ENCODE assay signal across 18 cellular contexts in genomic region chr16:11240636-11241473, GRCh38. TPM values are rescaled to one million over a fixed set of nuclear protein-coding genes. Genes with fewer than 3 reads are reported as not detected.
DNase-seq lines count a peak whose midpoint lies in the region; ATAC-seq and TF ChIP-seq lines count a peak whose summit lies in the region.
"Had no signal": no experiment of that assay in that cellular context is flagged by ENCODE, and none has a peak within 500 bp of the region (broad histone marks: within the 10 kb centered on the region; RNA-seq: fewer than 3 reads in every experiment).

No MANE protein-coding gene starts in this region.

- no peak for TF ChIP-seq POLR2A in Peyer's patch (IDR thresholded peaks at IDR 0.05)

- H3K36me3 Mint-ChIP-seq in activated T-cell treated with anti-CD3 and anti-CD28 coated beads, Interleukin-2, amount 50 U/mL, for 24 hours (ENCODE audit: low read depth): no peaks in the 10 kb centered on the region
- H3K36me3 Mint-ChIP-seq: brain; stimulated activated memory B cell treated with anti-CD40 and anti-IgM and Interleukin-4, amounts not matched to agents 10 μg/mL and 1 μg/mL and 100 μg/mL, for 72 hours had no signal

- no peak for DNase-seq in activated T-cell treated with anti-CD3 and anti-CD28 coated beads, Interleukin-2, amount 50 U/mL, for 24 hours
- DNase-seq in activated T-cell treated with anti-CD3 and anti-CD28 coated beads, Interleukin-2, amount 50 U/mL, for 48 hours: no peak
- peak; percentile 69 to 92 for DNase-seq in NCI-H524 (lab: John Stamatoyannopoulos, UW)
- DNase-seq in LoVo (ENCODE audit: low spot score): no peak
- no peak for DNase-seq in Peyer's patch
- no peak for DNase-seq in left lobe of liver (ENCODE audit: low spot score)
- DNase-seq: EL; HFFc6; hippocampal formation; mesendoderm; stimulated activated CD4-positive, alpha-beta T cell treated with anti-CD3 and anti-CD28 coated beads, Interleukin-2, amount 100 ng/mL, for 48 hours had no signal

- H3K27ac Mint-ChIP-seq in activated T-cell treated with anti-CD3 and anti-CD28 coated beads, Interleukin-2, amount 50 U/mL, for 24 hours: peak overlapping the region; percentile 86
- H3K27ac Mint-ChIP-seq: HFFc6; stimulated activated memory B cell treated with anti-CD40 and anti-IgM and Interleukin-4, amounts not matched to agents 10 μg/mL and 1 μg/mL and 100 μg/mL, for 72 hours had no signal

- H3K27me3 Mint-ChIP-seq in activated T-cell treated with anti-CD3 and anti-CD28 coated beads, Interleukin-2, amount 50 U/mL, for 24 hours: no peaks in the 10 kb centered on the region
- H3K27me3 Mint-ChIP-seq: brain; stimulated activated memory B cell treated with anti-CD40 and anti-IgM and Interleukin-4, amounts not matched to agents 10 μg/mL and 1 μg/mL and 100 μg/mL, for 72 hours had no signal

- no peak for TF ChIP-seq CTCF in Peyer's patch (IDR thresholded peaks at IDR 0.05)

- H3K9ac ChIP-seq in duodenal mucosa (ENCODE audit: low read depth in 1 of 2, low read length in 2 of 2) (peak overlapping the region in 1 of 2 donors; percentile 54), skeletal muscle satellite cell (ENCODE audit: low read depth, low read length) (no peak overlapping the region)

- H3K27ac ChIP-seq in duodenal mucosa (ENCODE audit: low read depth, low read length) (no peak overlapping the region), Peyer's patch (no peak overlapping the region)
- H3K27ac ChIP-seq: epithelial cell of prostate had no signal

- H3K9me3 ChIP-seq in duodenal mucosa (ENCODE audit: control insufficient read depth in 1 of 2, low read length in 2 of 2) (no peaks in the 10 kb centered on the region), skeletal muscle satellite cell (replicated peaks; ENCODE audit: low read length) (no peaks in the 10 kb centered on the region), Peyer's patch (no peaks in the 10 kb centered on the region)

- ATAC-seq in left lobe of liver: no peak
- ATAC-seq: stimulated activated memory B cell treated with anti-CD40 and anti-IgM and Interleukin-4, amounts not matched to agents 10 μg/mL and 1 μg/mL and 100 μg/mL, for 72 hours had no signal

- peak overlapping the region; percentile 13 for H3K4me2 ChIP-seq in skeletal muscle satellite cell (ENCODE audit: low read length)

- H3K27me3 ChIP-seq in duodenal mucosa (ENCODE audit: control insufficient read depth in 1 of 2, insufficient read depth in 2 of 2, low read length in 2 of 2) (no peaks in the 10 kb centered on the region), skeletal muscle satellite cell (ENCODE audit: control insufficient read depth, insufficient read depth, low read length) (peaks cover 22% of the 10 kb centered on the region), Peyer's patch (no peaks in the 10 kb centered on the region)

- no peak overlapping the region for H3K4me3 Mint-ChIP-seq in activated T-cell treated with anti-CD3 and anti-CD28 coated beads, Interleukin-2, amount 50 U/mL, for 24 hours
- H3K4me3 Mint-ChIP-seq: brain; HFFc6; stimulated activated memory B cell treated with anti-CD40 and anti-IgM and Interleukin-4, amounts not matched to agents 10 μg/mL and 1 μg/mL and 100 μg/mL, for 72 hours had no signal

- H3K4me1 ChIP-seq in duodenal mucosa (ENCODE audit: control insufficient read depth in 1 of 2, insufficient read depth in 2 of 2, low read length in 2 of 2): peaks cover 0 to 6% of the 10 kb centered on the region in 2 donors
- no peaks in the 10 kb centered on the region for H3K4me1 ChIP-seq in skeletal muscle satellite cell (ENCODE audit: control insufficient read depth, insufficient read depth, low read length)
- H3K4me1 ChIP-seq in Peyer's patch: peaks cover 0 to 2% (median 0%) of the 10 kb centered on the region in 4 donors

- peaks cover 30% of the 10 kb centered on the region for H3K4me1 Mint-ChIP-seq in activated T-cell treated with anti-CD3 and anti-CD28 coated beads, Interleukin-2, amount 50 U/mL, for 24 hours (ENCODE audit: low read depth)
- H3K4me1 Mint-ChIP-seq: brain; stimulated activated memory B cell treated with anti-CD40 and anti-IgM and Interleukin-4, amounts not matched to agents 10 μg/mL and 1 μg/mL and 100 μg/mL, for 72 hours had no signal

- H3K9me3 Mint-ChIP-seq in activated T-cell treated with anti-CD3 and anti-CD28 coated beads, Interleukin-2, amount 50 U/mL, for 24 hours: no peaks in the 10 kb centered on the region
- H3K9me3 Mint-ChIP-seq: brain; HFFc6; stimulated activated memory B cell treated with anti-CD40 and anti-IgM and Interleukin-4, amounts not matched to agents 10 μg/mL and 1 μg/mL and 100 μg/mL, for 72 hours had no signal

- H3K4me3 ChIP-seq in duodenal mucosa (ENCODE audit: low read depth in 1 of 2, low read length in 2 of 2) (peak overlapping the region; percentile 4 to 30), skeletal muscle satellite cell (ENCODE audit: low read length) (no peak overlapping the region), Peyer's patch (no peak overlapping the region)

- H3K36me3 ChIP-seq in duodenal mucosa (ENCODE audit: control insufficient read depth in 1 of 2, insufficient read depth in 2 of 2, low read length in 2 of 2): no peaks in the 10 kb centered on the region
- H3K36me3 ChIP-seq in skeletal muscle satellite cell (ENCODE audit: insufficient read depth, low read length): no peaks in the 10 kb centered on the region
- no peaks in the 10 kb centered on the region for H3K36me3 ChIP-seq in Peyer's patch

RNA-seq across cellular contexts. Expression of gene SOCS1, which starts 15.1 kb away (rescaled TPM):
- total RNA-seq in skeletal muscle satellite cell (2012; rRNA removed): 0.25 and 1.1 TPM in 2 replicates
- total RNA-seq in Peyer's patch (10 to 100 TPM in 3 of 4 donors, 1 to 10 TPM in 1; 8.7 to 19.0 (median 15.3) TPM), left lobe of liver (0.91 TPM)

RNA-seq across cellular contexts. Expression of gene TNP2, which starts 28.3 kb away (rescaled TPM):
- not detected in 2 replicates for total RNA-seq in skeletal muscle satellite cell (2012; rRNA removed)
- total RNA-seq in Peyer's patch (not detected), left lobe of liver (not detected)
- total RNA-seq: HFFc6; posterior vena cava; T-helper 2 cell treated with Interferon-gamma antibody and Interleukin-4, amounts not matched to agents 100 ng/mL and 5 ng/mL, for 36 hours had no signal

RNA-seq across cellular contexts. Expression of gene PRM3, which starts 32.6 kb away (rescaled TPM):
- total RNA-seq in skeletal muscle satellite cell (2012; rRNA removed): not detected in 2 replicates
- not detected for total RNA-seq in Peyer's patch
- total RNA-seq in left lobe of liver: not detected
- total RNA-seq: HFFc6; posterior vena cava; T-helper 2 cell treated with Interferon-gamma antibody and Interleukin-4, amounts not matched to agents 100 ng/mL and 5 ng/mL, for 36 hours had no signal

RNA-seq across cellular contexts. Expression of gene PRM2, which starts 35.4 kb away (rescaled TPM):
- total RNA-seq in skeletal muscle satellite cell (2012; rRNA removed): not detected in 2 replicates
- total RNA-seq in Peyer's patch (not detected), left lobe of liver (not detected)
- total RNA-seq: HFFc6; posterior vena cava; T-helper 2 cell treated with Interferon-gamma antibody and Interleukin-4, amounts not matched to agents 100 ng/mL and 5 ng/mL, for 36 hours had no signal

RNA-seq across cellular contexts. Expression of gene PRM1, which starts 40.3 kb away (rescaled TPM):
- total RNA-seq in skeletal muscle satellite cell (2012; rRNA removed): not detected in 2 replicates
- not detected for total RNA-seq in Peyer's patch
- total RNA-seq in left lobe of liver: not detected
- total RNA-seq: HFFc6; posterior vena cava; T-helper 2 cell treated with Interferon-gamma antibody and Interleukin-4, amounts not matched to agents 100 ng/mL and 5 ng/mL, for 36 hours had no signal

Comparison
In these comparisons a context has a peak if more than half of its experiments do, and no peak if none do; other contexts are left out.
1. DNase-seq: peak in NCI-H524 (2 of 2); none in activated T-cell treated with anti-CD3 and anti-CD28 coated beads, Interleukin-2, amount 50 U/mL, for 24 hours (single experiment), activated T-cell treated with anti-CD3 and anti-CD28 coated beads, Interleukin-2, amount 50 U/mL, for 48 hours (0 of 2), LoVo (single experiment), Peyer's patch (0 of 3) and left lobe of liver (single experiment).
2. H3K4me3 ChIP-seq: peak in duodenal mucosa (2 of 2); none in skeletal muscle satellite cell (single experiment) and Peyer's patch (0 of 4).